8 cellular contexts compared by ENCODE assay signal in genomic region chr9:92706218-92706940, GRCh38. TPM values are rescaled to one million over a fixed set of nuclear protein-coding genes. Genes with fewer than 3 reads are reported as not detected.
DNase-seq lines count a peak whose midpoint lies in the region; ATAC-seq and TF ChIP-seq lines count a peak whose summit lies in the region.

No MANE protein-coding gene starts in this region.

- no peak overlapping the region for H3K4me3 Mint-ChIP-seq in activated T-cell treated with anti-CD3 and anti-CD28 coated beads, Interleukin-2, amount 50 U/mL, for 72 hours

- peak overlapping the region; percentile 16 for H3K27ac Mint-ChIP-seq in activated T-cell treated with anti-CD3 and anti-CD28 coated beads, Interleukin-2, amount 50 U/mL, for 72 hours

- ATAC-seq in activated T-cell treated with anti-CD3 and anti-CD28 coated beads, Interleukin-2, amount 50 U/mL, for 72 hours (replicated peaks in 1 of 2), result peak; percentile 93 to 96

- H2AFZ ChIP-seq in Karpas-422 (ENCODE audit: low read length), result no peak overlapping the region

- peak; percentile 23 to 48 (median 33) for TF ChIP-seq CTCF in transverse colon (IDR thresholded peaks at IDR 0.05)

- no peaks in the 10 kb centered on the region for H3K9me2 ChIP-seq in Karpas-422 (replicated peaks; ENCODE audit: insufficient read depth, low read length)

- H3K4me1 Mint-ChIP-seq in activated T-cell treated with anti-CD3 and anti-CD28 coated beads, Interleukin-2, amount 50 U/mL, for 72 hours (ENCODE audit: low read depth), result peaks cover 19% of the 10 kb centered on the region

- no peaks in the 10 kb centered on the region for H3K27me3 ChIP-seq in Karpas-422 (ENCODE audit: low read length)
- H3K27me3 ChIP-seq in transverse colon, result no peaks in the 10 kb centered on the region

- in situ Hi-C loops in transverse colon (cut with MboI; ENCODE audit: low pct_ligation_motif_present in 1 of 4, low pct_unique_long_range_greater_than_20kb in 1 of 4, low sequenced_read_pairs in 3 of 4), result no loop called here

- H3K36me3 ChIP-seq in Karpas-422 (ENCODE audit: insufficient read depth, low read length), result peaks cover 8% of the 10 kb centered on the region; the same call in 1 of the 2 replicates
- no peaks in the 10 kb centered on the region for H3K36me3 ChIP-seq in transverse colon

- WGBS in transverse colon (ENCODE audit: low coverage in 1 of 2), 2 donors, result 43 to 57% methylated on average over 2 to 3 of the region's 3 CpGs

- no peak overlapping the region for H3K9ac ChIP-seq in Karpas-422 (ENCODE audit: low read length)

- no peaks in the 10 kb centered on the region for H4K20me1 ChIP-seq in Karpas-422 (ENCODE audit: insufficient read depth, low read depth, low read length)

- H3K4me3 ChIP-seq in Karpas-422 (ENCODE audit: low read length) (no peak overlapping the region), transverse colon (no peak overlapping the region)

- H3K9me3 ChIP-seq in Karpas-422 (ENCODE audit: low read length), result no peaks in the 10 kb centered on the region
- no peaks in the 10 kb centered on the region for H3K9me3 ChIP-seq in transverse colon

- H3K36me3 Mint-ChIP-seq in activated T-cell treated with anti-CD3 and anti-CD28 coated beads, Interleukin-2, amount 50 U/mL, for 72 hours (ENCODE audit: insufficient read depth in 2 of 2), result peaks cover 0 to 2% of the 10 kb centered on the region in 2 donors

- intact Hi-C loops in transverse colon (cut with DNase I; ENCODE audit: low total_unique reads), result no loop called here

- no peaks in the 10 kb centered on the region for H3K9me3 Mint-ChIP-seq in activated T-cell treated with anti-CD3 and anti-CD28 coated beads, Interleukin-2, amount 50 U/mL, for 72 hours

- H3K27ac ChIP-seq in Karpas-422 (ENCODE audit: low read length) (no peak overlapping the region), transverse colon (no peak overlapping the region)

- no peaks in the 10 kb centered on the region for H3K27me3 Mint-ChIP-seq in activated T-cell treated with anti-CD3 and anti-CD28 coated beads, Interleukin-2, amount 50 U/mL, for 72 hours (ENCODE audit: low read depth)

- no peak for TF ChIP-seq EP300 in transverse colon (IDR thresholded peaks at IDR 0.05; ENCODE audit: low read depth)

- TF ChIP-seq POLR2A in transverse colon (IDR thresholded peaks at IDR 0.05), result no peak

- peak; percentile 75 for DNase-seq in activated effector memory CD4-positive, alpha-beta T cell treated with anti-CD3 and anti-CD28 coated beads, Interleukin-2, amount 50 U/mL, for 16 hours
- DNase-seq in activated effector memory CD4-positive, alpha-beta T cell treated with Interleukin-2 at 50 U/mL for 16 hours, result no peak
- DNase-seq in Karpas-422, result peak; percentile 88
- DNase-seq in activated T-cell treated with anti-CD3 and anti-CD28 coated beads, Interleukin-2, amount 50 U/mL, for 72 hours, result peak; percentile 60 to 63
- DNase-seq in iPS-NIHi7 (ENCODE audit: extremely low spot score), result peak; percentile 74
- no peak for DNase-seq in transverse colon
- DNase-seq in DMS153 (lab: John Stamatoyannopoulos, UW), result no peak
- DNase-seq in HuH-7.5 (ENCODE audit: low spot score), result no peak

- no peak overlapping the region for H3K4me2 ChIP-seq in Karpas-422 (ENCODE audit: low read depth, low read length, poor library complexity, severe bottlenecking)

- peaks cover 18% of the 10 kb centered on the region for H3K4me1 ChIP-seq in Karpas-422 (ENCODE audit: low read length)
- H3K4me1 ChIP-seq in transverse colon, result no peaks in the 10 kb centered on the region

- peaks cover 14% of the 10 kb centered on the region for H3K79me2 ChIP-seq in Karpas-422 (ENCODE audit: low read length)

RNA-seq across cellular contexts. Expression of gene IPPK, which starts 36.4 kb away (rescaled TPM):
- total RNA-seq in Karpas-422 (2014; rRNA removed; shearing (Covaris generic); ENCODE audit: low replicate concordance), result 10.5 and 18.3 TPM in 2 replicates
- 10 to 100 TPM; 12.2 to 14.9 TPM for total RNA-seq in activated T-cell treated with anti-CD3 and anti-CD28 coated beads, Interleukin-2, amount 50 U/mL, for 72 hours
- total RNA-seq in transverse colon, result 10 to 100 TPM in 2 of 4 donors, 1 to 10 TPM in 2; 6.2 to 12.2 (median 10.1) TPM

RNA-seq across cellular contexts. Expression of gene BICD2, which starts 58.3 kb away (rescaled TPM):
- total RNA-seq in Karpas-422 (2014; rRNA removed; shearing (Covaris generic); ENCODE audit: low replicate concordance), result 25.6 and 35.4 TPM in 2 replicates
- 10 to 100 TPM; 15.4 to 15.5 TPM for total RNA-seq in activated T-cell treated with anti-CD3 and anti-CD28 coated beads, Interleukin-2, amount 50 U/mL, for 72 hours
- 10 to 100 TPM; 15.7 to 29.3 (median 19.7) TPM for total RNA-seq in transverse colon

Comparison
In these comparisons a context has a peak if more than half of its experiments do, and no peak if none do; other contexts are left out.
1. DNase-seq: peak in activated effector memory CD4-positive, alpha-beta T cell treated with anti-CD3 and anti-CD28 coated beads, Interleukin-2, amount 50 U/mL, for 16 hours (single experiment), Karpas-422 (single experiment), activated T-cell treated with anti-CD3 and anti-CD28 coated beads, Interleukin-2, amount 50 U/mL, for 72 hours (2 of 2) and iPS-NIHi7 (single experiment); none in activated effector memory CD4-positive, alpha-beta T cell treated with Interleukin-2 at 50 U/mL for 16 hours (single experiment), transverse colon (single experiment), DMS153 (single experiment) and HuH-7.5 (single experiment).